26 cellular contexts compared by ENCODE assay signal in the genomic region with DNA sequence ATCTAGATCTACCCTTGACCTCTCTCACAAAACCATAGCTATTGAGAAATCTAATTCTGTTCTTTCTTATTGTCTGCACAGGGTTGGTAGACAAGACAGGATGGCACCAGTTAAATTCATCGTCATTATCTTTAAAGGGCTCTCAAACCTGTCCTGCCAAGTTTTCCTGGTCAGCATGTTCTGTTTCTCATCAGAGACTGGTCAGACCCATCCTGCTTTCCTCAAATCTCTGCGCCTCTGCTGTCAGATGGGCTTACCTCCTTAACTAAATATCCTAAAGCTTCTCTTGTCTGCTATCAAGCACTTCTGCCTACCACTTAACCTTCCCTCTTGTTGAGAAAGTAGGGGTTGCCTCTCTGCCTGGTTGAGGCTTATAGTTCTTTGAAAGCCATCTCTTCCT.
"Had no signal": no experiment of that assay in that cellular context is flagged by ENCODE, and none has a peak within 500 bp of the region (broad histone marks: within the 10 kb centered on the region; RNA-seq: fewer than 3 reads in every experiment).

No MANE protein-coding gene starts in this region.

- H3K27ac ChIP-seq: body of pancreas, neural progenitor cell, right lobe of liver, testis, upper lobe of left lung, vagina had no signal

- H3K4me3 Mint-ChIP-seq: activated naive CD8-positive, alpha-beta T cell; naive thymus-derived CD4-positive, alpha-beta T cell; neural progenitor cell; T-helper 2 cell treated with Interferon-gamma antibody and Interleukin-4, amounts not matched to agents 5 μg/mL and 100 μg/mL, for 36 hours had no signal

- H2AFZ ChIP-seq: neural progenitor cell had no signal

- H3K27me3 Mint-ChIP-seq: activated naive CD8-positive, alpha-beta T cell had no signal

- H3K9ac ChIP-seq: neural progenitor cell had no signal

- H3K4me1 Mint-ChIP-seq: naive thymus-derived CD4-positive, alpha-beta T cell had no signal

- H3K9me3 ChIP-seq: body of pancreas, right lobe of liver, testis, upper lobe of left lung, vagina had no signal

- H3K36me3 ChIP-seq: neural progenitor cell had no signal

- H3K27me3 ChIP-seq: body of pancreas, neural progenitor cell, right lobe of liver, testis, upper lobe of left lung, vagina had no signal

- H3K4me2 ChIP-seq: neural progenitor cell had no signal

- H3K27ac Mint-ChIP-seq: activated naive CD8-positive, alpha-beta T cell; naive thymus-derived CD4-positive, alpha-beta T cell; neural progenitor cell; T-helper 2 cell treated with Interferon-gamma antibody and Interleukin-4, amounts not matched to agents 5 μg/mL and 100 μg/mL, for 36 hours had no signal

- H3K9me3 Mint-ChIP-seq: naive thymus-derived CD4-positive, alpha-beta T cell; neural progenitor cell; T-helper 2 cell treated with Interferon-gamma antibody and Interleukin-4, amounts not matched to agents 5 μg/mL and 100 μg/mL, for 36 hours had no signal

- H3K36me3 Mint-ChIP-seq: activated naive CD8-positive, alpha-beta T cell; naive thymus-derived CD4-positive, alpha-beta T cell; neural progenitor cell had no signal

- DNase-seq: activated CD4-positive, alpha-beta T cell treated with anti-CD3 and anti-CD28 coated beads for 48 hours; activated CD4-positive, alpha-beta T cell treated with anti-CD3 and anti-CD28 coated beads, Interleukin-2, amount 50 U/mL, for 48 hours; activated CD8-positive, alpha-beta memory T cell treated with anti-CD3 and anti-CD28 coated beads for 24 hours; activated effector memory CD4-positive, alpha-beta T cell treated with Interleukin-2 at 50 U/mL for 16 hours; activated naive CD4-positive, alpha-beta T cell treated with Interleukin-2 at 50 U/mL for 16 hours; aorta; body of pancreas; cortex of kidney; foreskin fibroblast; head of caudate nucleus; mammary epithelial cell; midbrain; naive thymus-derived CD4-positive, alpha-beta T cell; posterior cingulate gyrus; right lobe of liver; stimulated activated CD4-positive, alpha-beta T cell treated with anti-CD3 and anti-CD28 coated beads, Interleukin-2, amount 100 ng/mL, for 48 hours; stimulated activated naive CD8-positive, alpha-beta T cell treated with anti-CD3 and anti-CD28 coated beads, Interleukin-15, Interleukin-2, amounts not matched to agents 100 U/mL and 50 U/mL, for 24 hours; T-helper 1 cell; testis; upper lobe of left lung had no signal

- H3K4me3 ChIP-seq: body of pancreas, neural progenitor cell, right lobe of liver, testis, upper lobe of left lung, vagina had no signal

- ATAC-seq: activated CD4-positive, CD25-positive, alpha-beta regulatory T cell treated with anti-CD3 and anti-CD28 coated beads, Interleukin-2, amount 50 U/mL, for 24 hours; body of pancreas; esophagus mucosa; naive thymus-derived CD4-positive, alpha-beta T cell; right lobe of liver; stimulated activated naive CD8-positive, alpha-beta T cell treated with anti-CD3 and anti-CD28 coated beads, Interleukin-15, Interleukin-2, amounts not matched to agents 100 U/mL and 50 U/mL, for 24 hours had no signal

- H3K4me1 ChIP-seq: body of pancreas, neural progenitor cell, right lobe of liver, testis, upper lobe of left lung, vagina had no signal
